In genomic region chr2:236944561-236944960, GRCh38 we compare ENCODE assay signal across 19 cellular contexts.
"Had no signal": no experiment of that assay in that cellular context is flagged by ENCODE, and none has a peak within 500 bp of the region (broad histone marks: within the 10 kb centered on the region; RNA-seq: fewer than 3 reads in every experiment).

No MANE protein-coding gene starts in this region.

- H3K4me2 ChIP-seq: smooth muscle cell had no signal

- H3K4me1 ChIP-seq: gastrocnemius medialis, pancreas, right lobe of liver, stomach had no signal

- H3K27ac ChIP-seq: gastrocnemius medialis, pancreas, right lobe of liver, stomach, thyroid gland had no signal

- DNase-seq: cortex of kidney; effector CD4-positive, alpha-beta T cell; foreskin fibroblast; gastrocnemius medialis; mammary epithelial cell; nephron progenitor cell; occipital lobe; pancreas; retina; stimulated activated CD4-positive, alpha-beta T cell treated with anti-CD3 and anti-CD28 coated beads, Interleukin-12 subunit alpha, Interleukin-12 subunit beta, amount 100 ng/mL, for 4 hours; stimulated activated CD4-positive, alpha-beta T cell treated with anti-CD3 and anti-CD28 coated beads, Interleukin-1b, Interleukin-23, amount 100 ng/mL, for 48 hours; stimulated activated CD4-positive, alpha-beta T cell treated with anti-CD3 and anti-CD28 coated beads, Interleukin-4, amount 100 ng/mL, for 1 hour; stimulated activated naive CD4-positive, alpha-beta T cell treated with Interleukin-2 at 50 U/mL for 16 hours; stomach; thyroid gland had no signal

- H3K9me3 ChIP-seq: gastrocnemius medialis, pancreas, right lobe of liver, stomach, thyroid gland had no signal

- H3K27me3 ChIP-seq: gastrocnemius medialis, pancreas, right lobe of liver, thyroid gland had no signal

- H3K4me3 ChIP-seq: gastrocnemius medialis, pancreas, right lobe of liver, smooth muscle cell, stomach, thyroid gland had no signal

- ATAC-seq: gastrocnemius medialis; naive thymus-derived CD8-positive, alpha-beta T cell; right lobe of liver; stimulated activated effector memory CD8-positive, alpha-beta T cell treated with anti-CD3 and anti-CD28 coated beads, Interleukin-12 subunit alpha, Interleukin-12 subunit beta, amount 100 ng/mL, for 72 hours had no signal

- H3K36me3 ChIP-seq: gastrocnemius medialis, pancreas, right lobe of liver, stomach, thyroid gland had no signal
